22 cellular contexts compared by ENCODE assay signal in genomic region chr12:32211769-32212156, GRCh38.
DNase-seq lines count a peak whose midpoint lies in the region; ATAC-seq, FAIRE-seq and TF ChIP-seq lines count a peak whose summit lies in the region.
"Had no signal": no experiment of that assay in that cellular context is flagged by ENCODE, and none has a peak within 500 bp of the region (broad histone marks: within the 10 kb centered on the region; RNA-seq: fewer than 3 reads in every experiment).

No MANE protein-coding gene starts in this region.

- ATAC-seq in HG03432 (IDR thresholded peaks at IDR 0.05; ENCODE audit: unreplicated experiment), result no peak
- ATAC-seq: activated naive CD4-positive, alpha-beta T cell treated with anti-CD3 and anti-CD28 coated beads, Interleukin-2, amount 50 U/mL, for 72 hours had no signal

- H3K9ac ChIP-seq in keratinocyte (ENCODE audit: control insufficient read depth, extremely low read depth, insufficient read depth, low read length), result no peak overlapping the region

- no peaks in the 10 kb centered on the region for H3K9me1 ChIP-seq in keratinocyte (ENCODE audit: control insufficient read depth, extremely low read depth, insufficient read depth, low read length)

- H3K27me3 ChIP-seq in DOHH2 (ENCODE audit: control insufficient read depth, low read length) (no peaks in the 10 kb centered on the region), SJCRH30 (no peaks in the 10 kb centered on the region), keratinocyte (ENCODE audit: control insufficient read depth, extremely low read depth, insufficient read depth, low read length) (no peaks in the 10 kb centered on the region)
- H3K27me3 ChIP-seq: sigmoid colon, SJSA1 had no signal

- H3K4me2 ChIP-seq in DOHH2 (ENCODE audit: low read length) (peak overlapping the region; percentile 22; the same call in 1 of the 2 replicates), keratinocyte (ENCODE audit: control insufficient read depth, extremely low read depth, insufficient read depth, low read depth, low read length) (no peak overlapping the region)

- TF ChIP-seq CTCF in DOHH2 (IDR thresholded peaks at IDR 0.05; ENCODE audit: low read depth, low read length, poor library complexity, severe bottlenecking) (no peak), keratinocyte (optimal IDR thresholded peaks at IDR 0.05 in 1 of 3, IDR thresholded peaks at IDR 0.05 in 1 of 3, conservative IDR thresholded peaks at IDR 0.05 in 1 of 3; ENCODE audit: extremely low read depth in 1 of 3, insufficient read depth in 2 of 3, low read length in 3 of 3) (no peak)

- peak; percentile 5 for FAIRE-seq in keratinocyte (lab: Jason Lieb, UNC)
- FAIRE-seq: GM12892, RCC 7860 had no signal

- H4K20me1 ChIP-seq in DOHH2 (ENCODE audit: control insufficient read depth, insufficient read depth, low read depth, low read length), result no peaks in the 10 kb centered on the region
- no peaks in the 10 kb centered on the region for H4K20me1 ChIP-seq in keratinocyte (ENCODE audit: control insufficient read depth, extremely low read depth, insufficient read depth, low read length)

- H3F3A ChIP-seq in DOHH2 (ENCODE audit: control insufficient read depth, insufficient read depth), result no peaks in the 10 kb centered on the region

- H3K27ac ChIP-seq in DOHH2 (ENCODE audit: low read depth, low read length), result no peak overlapping the region
- peak overlapping the region; percentile 64 for H3K27ac ChIP-seq in SJCRH30
- no peak overlapping the region for H3K27ac ChIP-seq in keratinocyte (ENCODE audit: control insufficient read depth, insufficient read depth, low read length)
- H3K27ac ChIP-seq: epithelial cell of prostate, left ventricle myocardium inferior, sigmoid colon, SJSA1, WERI-Rb-1 had no signal

- H3K36me3 ChIP-seq in DOHH2 (ENCODE audit: control insufficient read depth, low read length), result peaks cover 35% of the 10 kb centered on the region
- no peaks in the 10 kb centered on the region for H3K36me3 ChIP-seq in SJCRH30
- peaks cover 2% of the 10 kb centered on the region in 2 experiments for H3K36me3 ChIP-seq in keratinocyte (ENCODE audit: control insufficient read depth in 2 of 2, extremely low read depth in 1 of 2, insufficient read depth in 2 of 2, low read length in 2 of 2)

- no peaks in the 10 kb centered on the region for H3K9me3 ChIP-seq in DOHH2 (ENCODE audit: control insufficient read depth, insufficient read depth, low read length)
- H3K9me3 ChIP-seq in SJCRH30 (replicated peaks), result no peaks in the 10 kb centered on the region
- H3K9me3 ChIP-seq in keratinocyte (ENCODE audit: control insufficient read depth, low read depth, low read length), result no peaks in the 10 kb centered on the region
- H3K9me3 ChIP-seq: left ventricle myocardium inferior, sigmoid colon, SJSA1 had no signal

- H3K4me3 ChIP-seq in DOHH2 (ENCODE audit: low read length) (no peak overlapping the region), SJCRH30 (no peak overlapping the region), keratinocyte (ENCODE audit: control insufficient read depth in 2 of 3, extremely low read depth in 1 of 3, insufficient read depth in 2 of 3, low read depth in 1 of 3, low read length in 3 of 3) (no peak overlapping the region)
- H3K4me3 ChIP-seq: left ventricle myocardium inferior, sigmoid colon, SJSA1 had no signal

- H3K9me2 ChIP-seq in DOHH2 (replicated peaks; ENCODE audit: control insufficient read depth, low read length), result no peaks in the 10 kb centered on the region

- H3K4me1 ChIP-seq in DOHH2 (ENCODE audit: control insufficient read depth, low read length), result peaks cover 65% of the 10 kb centered on the region
- peaks cover 14% of the 10 kb centered on the region for H3K4me1 ChIP-seq in SJCRH30
- peaks cover 6% of the 10 kb centered on the region for H3K4me1 ChIP-seq in keratinocyte (ENCODE audit: control insufficient read depth, extremely low read depth, insufficient read depth, low read length)
- H3K4me1 ChIP-seq: SJSA1 had no signal

- H3K79me2 ChIP-seq in DOHH2 (ENCODE audit: control insufficient read depth, low read length), result peaks cover 79% of the 10 kb centered on the region
- H3K79me2 ChIP-seq in keratinocyte (ENCODE audit: control insufficient read depth, insufficient read depth, low read length), result no peaks in the 10 kb centered on the region

- no peak overlapping the region for H2AFZ ChIP-seq in keratinocyte (ENCODE audit: control insufficient read depth, low read length)

- dilution Hi-C loops in keratinocyte (cut with MboI; ENCODE audit: extremely low pct_ligation_motif_present, low sequenced_read_pairs), result no loop called here

- DNase-seq in NCI-H1092 (lab: John Stamatoyannopoulos, UW), result peak; percentile 32
- DNase-seq in SJCRH30, result no peak
- DNase-seq in keratinocyte (ENCODE audit: low read depth, low spot score), result no peak
- no peak for DNase-seq in NCI-H1105 treated with DMSO at 0.1 percent for 48 hours (lab: John Stamatoyannopoulos, UW)
- DNase-seq in SKM-1 (lab: John Stamatoyannopoulos, UW; ENCODE audit: unreplicated experiment), result no peak
- DNase-seq: activated CD4-positive, alpha-beta T cell treated with anti-CD3 and anti-CD28 coated beads, Interleukin-2, amount 50 U/mL, for 1 hour; aorta; DND-41; HFFc6; left ventricle myocardium inferior; midbrain; NCI-H1048; NCI-H226; sigmoid colon had no signal
